In genomic region chr13:23505007-23505406, GRCh38 we compare ENCODE assay signal across 15 cellular contexts.
DNase-seq lines count a peak whose midpoint lies in the region; ATAC-seq and TF ChIP-seq lines count a peak whose summit lies in the region.
"Had no signal": no experiment of that assay in that cellular context is flagged by ENCODE, and none has a peak within 500 bp of the region (broad histone marks: within the 10 kb centered on the region; RNA-seq: fewer than 3 reads in every experiment).

No MANE protein-coding gene starts in this region.

- H3K4me2 ChIP-seq in SK-N-SH = peak overlapping the region; percentile 68

- H3K36me3 Mint-ChIP-seq in Calu3 (ENCODE audit: insufficient read depth, unreplicated experiment) = no peaks in the 10 kb centered on the region
- no peaks in the 10 kb centered on the region for H3K36me3 Mint-ChIP-seq in activated CD4-positive, alpha-beta memory T cell treated with anti-CD3 and anti-CD28 coated beads, Interleukin-2, amount 10 ng/mL, durations not matched to agents 7 days and 5 days (ENCODE audit: low read depth)
- H3K36me3 Mint-ChIP-seq: activated CD4-positive, alpha-beta memory T cell treated with anti-CD3 and anti-CD28 coated beads for 36 hours; naive B cell had no signal

- intact Hi-C loops in Calu3 (cut with micrococcal nuclease; ENCODE audit: unreplicated experiment) = no loop called here

- peaks cover 14% of the 10 kb centered on the region for H3K4me1 Mint-ChIP-seq in Calu3 (ENCODE audit: low read depth, unreplicated experiment)
- no peaks in the 10 kb centered on the region for H3K4me1 Mint-ChIP-seq in activated CD4-positive, alpha-beta memory T cell treated with anti-CD3 and anti-CD28 coated beads, Interleukin-2, amount 10 ng/mL, durations not matched to agents 7 days and 5 days
- H3K4me1 Mint-ChIP-seq: naive B cell had no signal

- CTCF ChIA-PET in Calu3 (lab: Charles Lee) = no interaction called here
- CTCF ChIA-PET in SK-N-SH (lab: Yijun Ruan, JAX) = interaction anchor here (0.8 to 3.2 kb wide), 4 partner anchors 36 to 177 kb away, joined by 3 to 8 read pairs (median 3); no protein-coding TSS in a partner anchor
- CTCF ChIA-PET in activated CD4-positive, alpha-beta memory T cell treated with anti-CD3 and anti-CD28 coated beads, Interleukin-2, amount 10 ng/mL, durations not matched to agents 7 days and 5 days (lab: Charles Lee) = interaction anchor here (1.2 kb wide), 1 partner anchor 9 kb away, joined by 3 read pairs; no protein-coding TSS in a partner anchor

- H3K9me3 Mint-ChIP-seq in Calu3 (ENCODE audit: low read depth, unreplicated experiment) = no peaks in the 10 kb centered on the region
- no peaks in the 10 kb centered on the region for H3K9me3 Mint-ChIP-seq in activated CD4-positive, alpha-beta memory T cell treated with anti-CD3 and anti-CD28 coated beads, Interleukin-2, amount 10 ng/mL, durations not matched to agents 7 days and 5 days
- H3K9me3 Mint-ChIP-seq: activated CD4-positive, alpha-beta memory T cell treated with anti-CD3 and anti-CD28 coated beads for 36 hours; dendritic cell treated with granulocyte-macrophage colony-stimulating factor and Interleukin-4, amounts not matched to agents 40 ng/mL and 50 ng/mL, for 4 days had no signal

- BruUV-seq in Calu3 (replicated peaks; lab: Mats Ljungman, UMichigan) = no TSS peak

- peak overlapping the region in 1 of 2 experiments; percentile 20; a peak in 1 of 4 replicates for H3K4me3 ChIP-seq in SK-N-SH (ENCODE audit: low read depth in 2 of 2, low read length in 1 of 2)

- H3K4me3 Mint-ChIP-seq in Calu3 (ENCODE audit: low read depth, unreplicated experiment) = peak overlapping the region; percentile 33
- H3K4me3 Mint-ChIP-seq in activated CD4-positive, alpha-beta memory T cell treated with anti-CD3 and anti-CD28 coated beads, Interleukin-2, amount 10 ng/mL, durations not matched to agents 7 days and 5 days = no peak overlapping the region
- H3K4me3 Mint-ChIP-seq: activated CD4-positive, alpha-beta memory T cell treated with anti-CD3 and anti-CD28 coated beads for 36 hours; dendritic cell treated with granulocyte-macrophage colony-stimulating factor and Interleukin-4, amounts not matched to agents 40 ng/mL and 50 ng/mL, for 4 days; naive B cell had no signal

- DNase-seq in Calu3 (no peak), SK-N-SH (no peak), foreskin keratinocyte (no peak), non-pigmented ciliary epithelial cell (ENCODE audit: low read depth) (peak; percentile 49), SW 1271 (lab: John Stamatoyannopoulos, UW) (no peak), COLO668 (lab: John Stamatoyannopoulos, UW; ENCODE audit: unreplicated experiment) (no peak), NCI-H510A treated with DMSO at 0.1 percent for 48 hours (lab: John Stamatoyannopoulos, UW) (no peak)
- DNase-seq in activated CD4-positive, alpha-beta memory T cell treated with anti-CD3 and anti-CD28 coated beads, Interleukin-2, amount 10 ng/mL, durations not matched to agents 7 days and 5 days = no peak
- DNase-seq: activated CD4-positive, alpha-beta memory T cell treated with anti-CD3 and anti-CD28 coated beads for 36 hours; activated naive CD4-positive, alpha-beta T cell treated with Interleukin-2 at 50 U/mL for 16 hours; H7; naive B cell; NCI-H187; stimulated activated CD4-positive, alpha-beta T cell treated with anti-CD3 and anti-CD28 coated beads, Interleukin-15, amount 100 ng/mL, for 24 hours had no signal

- peak overlapping the region; percentile 78 for H3K9ac ChIP-seq in SK-N-SH

- H3K27ac ChIP-seq in SK-N-SH (ENCODE audit: low read depth in 2 of 2, low read length in 1 of 2) = peak overlapping the region; percentile 92 to 100
- no peak overlapping the region for H3K27ac ChIP-seq in foreskin keratinocyte

- 33% methylated on average over 8 of the region's 8 CpGs for WGBS in SK-N-SH (ENCODE audit: low lambda C conversion rate)

- POLR2A ChIA-PET in SK-N-SH (lab: Yijun Ruan, JAX) = no interaction called here
- POLR2A ChIA-PET in activated CD4-positive, alpha-beta memory T cell treated with anti-CD3 and anti-CD28 coated beads, Interleukin-2, amount 10 ng/mL, durations not matched to agents 7 days and 5 days (lab: Charles Lee) = no interaction called here

- no peak overlapping the region for H2AFZ ChIP-seq in SK-N-SH (ENCODE audit: low read depth)

- no peaks in the 10 kb centered on the region for H3K9me2 ChIP-seq in SK-N-SH

- no peaks in the 10 kb centered on the region for H3K27me3 Mint-ChIP-seq in Calu3 (ENCODE audit: unreplicated experiment)
- peaks cover 4% of the 10 kb centered on the region for H3K27me3 Mint-ChIP-seq in activated CD4-positive, alpha-beta memory T cell treated with anti-CD3 and anti-CD28 coated beads, Interleukin-2, amount 10 ng/mL, durations not matched to agents 7 days and 5 days

- peak; percentile 47 for ATAC-seq in foreskin keratinocyte

- TF ChIP-seq CTCF in Calu3 (IDR thresholded peaks at IDR 0.05; ENCODE audit: unreplicated experiment) (no peak), SK-N-SH (IDR thresholded peaks at IDR 0.05) (no peak), foreskin keratinocyte (conservative IDR thresholded peaks at IDR 0.05) (no peak)

- H3K4me1 ChIP-seq in SK-N-SH (ENCODE audit: control insufficient read depth in 1 of 2, insufficient read depth in 2 of 2, low read depth in 1 of 2, low read length in 1 of 2) = peaks cover 28 to 53% of the 10 kb centered on the region in 2 experiments
- H3K4me1 ChIP-seq in foreskin keratinocyte = peaks cover 1% of the 10 kb centered on the region

- H3K36me3 ChIP-seq in SK-N-SH (replicated peaks in 1 of 2; ENCODE audit: control insufficient read depth in 1 of 2, insufficient read depth in 2 of 2, low read length in 1 of 2) = no peaks in the 10 kb centered on the region

- no peak for TF ChIP-seq RAD21 in SK-N-SH (IDR thresholded peaks at IDR 0.05; ENCODE audit: low read length)

- no peak overlapping the region for H3K27ac Mint-ChIP-seq in Calu3 (ENCODE audit: unreplicated experiment)
- H3K27ac Mint-ChIP-seq in activated CD4-positive, alpha-beta memory T cell treated with anti-CD3 and anti-CD28 coated beads, Interleukin-2, amount 10 ng/mL, durations not matched to agents 7 days and 5 days = no peak overlapping the region
- H3K27ac Mint-ChIP-seq: activated CD4-positive, alpha-beta memory T cell treated with anti-CD3 and anti-CD28 coated beads for 36 hours; dendritic cell treated with granulocyte-macrophage colony-stimulating factor and Interleukin-4, amounts not matched to agents 40 ng/mL and 50 ng/mL, for 4 days; naive B cell had no signal

- no peaks in the 10 kb centered on the region for H3K9me3 ChIP-seq in SK-N-SH

- H3F3A ChIP-seq in SK-N-SH (replicated peaks; ENCODE audit: insufficient read depth) = peaks cover 60% of the 10 kb centered on the region

- H3K27me3 ChIP-seq in SK-N-SH (ENCODE audit: insufficient read depth) (no peaks in the 10 kb centered on the region), foreskin keratinocyte (no peaks in the 10 kb centered on the region)

- no peaks in the 10 kb centered on the region for H3K79me2 ChIP-seq in SK-N-SH (ENCODE audit: insufficient read depth)

- peak in 1 of 2 experiments; percentile 63; a peak in 1 of 4 replicates for TF ChIP-seq EP300 in SK-N-SH (IDR thresholded peaks at IDR 0.05; ENCODE audit: borderline replicate concordance in 1 of 2, low read depth in 1 of 2, low read length in 1 of 2)

- no peaks in the 10 kb centered on the region for H4K20me1 ChIP-seq in SK-N-SH (ENCODE audit: insufficient read depth)

TF ChIP-seq in SK-N-SH, 30 proteins besides CTCF, POLR2A, EP300 and RAD21 (continues in another document):
- TF ChIP-seq FOXM1 (IDR thresholded peaks at IDR 0.05; ENCODE audit: low read depth) (no peak), SMC3 (IDR thresholded peaks at IDR 0.05; ENCODE audit: low read depth, low read length) (no peak), REST (IDR thresholded peaks at IDR 0.05; ENCODE audit: low read depth, low read length) (no peak), NRF1 (IDR thresholded peaks at IDR 0.05; ENCODE audit: low read depth, low read length) (no peak), JUND (IDR thresholded peaks at IDR 0.05) (0 out of 2 replicates have a peak, but pooled peaks have one; percentile 26), GATA2 (CRISPR knock-in tag; IDR thresholded peaks at IDR 0.05) (no peak), ELF1 (IDR thresholded peaks at IDR 0.05) (no peak), USF2 (IDR thresholded peaks at IDR 0.05; ENCODE audit: borderline replicate concordance, low read depth, low read length) (no peak)
